Comparison of ENCODE assay signal across 16 cellular contexts in the genomic region with DNA sequence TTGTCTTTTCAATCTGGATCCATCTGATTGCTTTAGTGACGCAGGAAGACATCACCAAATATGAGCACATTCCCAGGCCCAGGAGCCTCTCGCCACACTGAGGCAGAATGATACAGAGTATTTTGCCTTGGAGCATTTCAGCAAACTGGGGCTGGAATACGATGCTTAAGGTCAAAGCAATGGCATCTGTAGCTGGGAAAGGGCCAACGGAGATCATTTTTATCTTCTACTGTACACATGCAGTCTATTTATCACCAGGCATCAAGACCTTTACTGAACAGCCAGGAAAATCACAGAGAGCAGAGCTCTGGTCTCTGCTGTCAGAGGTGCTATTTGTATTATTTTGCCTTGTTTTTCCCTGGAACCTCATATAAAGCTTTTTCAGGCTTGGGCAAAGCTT.
A peak's percentile ranks its signal among the peaks of the same experiment; 100 is the strongest.
DNase-seq lines count a peak whose midpoint lies in the region; ATAC-seq and TF ChIP-seq lines count a peak whose summit lies in the region.
"Had no signal": no experiment of that assay in that cellular context is flagged by ENCODE, and none has a peak within 500 bp of the region (broad histone marks: within the 10 kb centered on the region; RNA-seq: fewer than 3 reads in every experiment).

No MANE protein-coding gene starts in this region.

- no peak overlapping the region for H3K4me3 Mint-ChIP-seq in chondrocyte (ENCODE audit: unreplicated experiment)
- H3K4me3 Mint-ChIP-seq: CD4-positive, alpha-beta memory T cell; HFFc6 had no signal

- ATAC-seq in gastroesophageal sphincter, result no peak
- no peak for ATAC-seq in GM18505 (IDR thresholded peaks at IDR 0.05; ENCODE audit: unreplicated experiment)
- ATAC-seq in activated naive CD4-positive, alpha-beta T cell treated with anti-CD3 and anti-CD28 coated beads, Interleukin-2, amount 50 U/mL, for 72 hours, result no peak
- ATAC-seq: HepG2 had no signal

- no peaks in the 10 kb centered on the region for H3K27me3 ChIP-seq in gastroesophageal sphincter
- no peaks in the 10 kb centered on the region for H3K27me3 ChIP-seq in parathyroid adenoma (ENCODE audit: control insufficient read depth, insufficient read depth, low read length)
- H3K27me3 ChIP-seq: BE2C had no signal

- TF ChIP-seq POLR2A in gastroesophageal sphincter (IDR thresholded peaks at IDR 0.05) (no peak), GM18505 (IDR thresholded peaks at IDR 0.05; ENCODE audit: borderline replicate concordance, extremely low read depth, insufficient read depth, insufficient read length) (no peak)

- H3K4me2 ChIP-seq in parathyroid adenoma (ENCODE audit: low read length), result no peak overlapping the region

- H3K9me3 Mint-ChIP-seq in chondrocyte (ENCODE audit: low read depth), result peaks cover 3% of the 10 kb centered on the region
- peaks cover 5% of the 10 kb centered on the region in 2 donors for H3K9me3 Mint-ChIP-seq in activated naive CD4-positive, alpha-beta T cell treated with anti-CD3 and anti-CD28 coated beads, Interleukin-2, amount 50 U/mL, for 72 hours

- peak overlapping the region; percentile 51 for H2AFZ ChIP-seq in parathyroid adenoma

- H3K79me2 ChIP-seq in parathyroid adenoma, result no peaks in the 10 kb centered on the region

- H3K27ac ChIP-seq in gastroesophageal sphincter, result peak overlapping the region in 3 of 4 donors; percentile 75 to 79 (median 77)
- no peak overlapping the region for H3K27ac ChIP-seq in parathyroid adenoma
- H3K27ac ChIP-seq: C4-2B had no signal

- TF ChIP-seq CTCF in chondrocyte (IDR thresholded peaks at IDR 0.05) (no peak), gastroesophageal sphincter (IDR thresholded peaks at IDR 0.05) (no peak), parathyroid adenoma (IDR thresholded peaks at IDR 0.05) (no peak)

- WGBS in gastroesophageal sphincter (ENCODE audit: low coverage in 1 of 2), 2 donors, result no CpG with 5 or more reads among the region's 4 CpGs

- TF ChIP-seq EP300 in gastroesophageal sphincter (IDR thresholded peaks at IDR 0.05), result no peak

- DNase-seq in chondrocyte (ENCODE audit: low spot score) (no peak), AML-193 (lab: John Stamatoyannopoulos, UW) (no peak), superior temporal gyrus (ENCODE audit: extremely low spot score) (no peak)
- no peak for DNase-seq in activated naive CD4-positive, alpha-beta T cell treated with anti-CD3 and anti-CD28 coated beads, Interleukin-2, amount 50 U/mL, for 72 hours (ENCODE audit: low spot score in 2 of 2)
- DNase-seq: BE2C; CD4-positive, alpha-beta memory T cell; DMS153; DMS79 treated with DMSO at 0.1 percent for 48 hours; EL; HCEC 1CT; HFFc6 had no signal

- H3K4me3 ChIP-seq in gastroesophageal sphincter, result no peak overlapping the region
- no peak overlapping the region for H3K4me3 ChIP-seq in parathyroid adenoma (ENCODE audit: low read depth, low read length)

- H3K27ac Mint-ChIP-seq in chondrocyte (ENCODE audit: unreplicated experiment), result peak overlapping the region; percentile 15
- no peak overlapping the region for H3K27ac Mint-ChIP-seq in activated naive CD4-positive, alpha-beta T cell treated with anti-CD3 and anti-CD28 coated beads, Interleukin-2, amount 50 U/mL, for 72 hours
- H3K27ac Mint-ChIP-seq: CD4-positive, alpha-beta memory T cell; HFFc6 had no signal

- H3K4me1 ChIP-seq in gastroesophageal sphincter, result peaks cover 0 to 28% (median 5%) of the 10 kb centered on the region in 3 donors
- H3K4me1 ChIP-seq in parathyroid adenoma, result no peaks in the 10 kb centered on the region
- H3K4me1 ChIP-seq: BE2C had no signal

- no peaks in the 10 kb centered on the region for H3K36me3 ChIP-seq in gastroesophageal sphincter
- no peaks in the 10 kb centered on the region for H3K36me3 ChIP-seq in parathyroid adenoma (ENCODE audit: control insufficient read depth, insufficient read depth, low read length)
- H3K36me3 ChIP-seq: BE2C had no signal

- no peaks in the 10 kb centered on the region for H3K9me3 ChIP-seq in gastroesophageal sphincter
- H3K9me3 ChIP-seq in parathyroid adenoma (ENCODE audit: control insufficient read depth, low read length), result no peaks in the 10 kb centered on the region
- H3K9me3 ChIP-seq: BE2C had no signal

- H3K36me3 Mint-ChIP-seq in chondrocyte (ENCODE audit: low read depth), result no peaks in the 10 kb centered on the region
- H3K36me3 Mint-ChIP-seq in activated naive CD4-positive, alpha-beta T cell treated with anti-CD3 and anti-CD28 coated beads, Interleukin-2, amount 50 U/mL, for 72 hours, result no peaks in the 10 kb centered on the region
- H3K36me3 Mint-ChIP-seq: CD4-positive, alpha-beta memory T cell had no signal

- H3K9ac ChIP-seq in parathyroid adenoma, result no peak overlapping the region

- H3K4me1 Mint-ChIP-seq in chondrocyte (ENCODE audit: low read depth), result peaks cover 24% of the 10 kb centered on the region
- H3K4me1 Mint-ChIP-seq: CD4-positive, alpha-beta memory T cell had no signal

- H3K27me3 Mint-ChIP-seq in chondrocyte (ENCODE audit: low read depth), result no peaks in the 10 kb centered on the region
- H3K27me3 Mint-ChIP-seq: CD4-positive, alpha-beta memory T cell had no signal
